Comparison of ENCODE assay signal across 19 cellular contexts in the genomic region with DNA sequence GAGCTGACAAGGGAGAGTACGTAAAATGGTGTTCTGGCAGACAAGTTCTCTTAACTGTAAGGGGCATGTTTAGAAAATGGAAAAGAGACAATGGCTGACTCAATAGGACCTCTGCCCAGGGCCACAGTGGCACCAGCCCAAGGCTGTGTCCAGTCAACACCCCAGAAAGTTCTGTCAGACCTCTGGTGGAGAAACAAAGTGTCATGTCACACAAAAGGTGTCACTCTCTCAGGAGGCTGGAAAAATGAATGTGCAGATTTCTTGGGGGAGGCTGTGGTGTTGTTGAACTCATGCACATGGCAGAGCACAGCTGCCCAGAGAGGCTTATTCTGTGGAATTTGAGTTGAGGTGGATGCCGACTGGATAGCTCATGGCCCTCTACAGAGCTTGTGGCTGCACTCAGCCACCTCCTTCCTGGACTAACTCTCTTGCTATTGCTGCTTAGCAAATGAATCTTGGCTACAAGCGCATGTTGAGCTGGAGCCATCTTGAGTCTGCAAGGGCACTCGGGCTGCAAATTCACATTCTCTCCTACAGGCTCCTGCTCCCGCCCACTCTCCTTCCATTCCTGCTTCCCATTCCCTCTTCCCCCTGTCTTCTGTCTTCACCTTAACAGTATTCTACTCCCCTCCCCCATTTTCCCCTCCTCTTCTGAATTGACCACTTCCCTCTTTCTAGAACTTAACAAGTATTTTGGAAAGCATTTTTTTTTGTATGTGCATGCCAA. TPM values are rescaled to one million over a fixed set of nuclear protein-coding genes. Genes with fewer than 3 reads are reported as not detected.
DNase-seq lines count a peak whose midpoint lies in the region; ATAC-seq and TF ChIP-seq lines count a peak whose summit lies in the region.
"Had no signal": no experiment of that assay in that cellular context is flagged by ENCODE, and none has a peak within 500 bp of the region (broad histone marks: within the 10 kb centered on the region; RNA-seq: fewer than 3 reads in every experiment).

No MANE protein-coding gene starts in this region.

- H2BK12ac ChIP-seq in mesenchymal stem cell (ENCODE audit: low read length in 2 of 2) = peak overlapping the region in 1 of 2 experiments; percentile 42

- ATAC-seq in HG03565 (IDR thresholded peaks at IDR 0.05; ENCODE audit: unreplicated experiment) (no peak), GM19351 (IDR thresholded peaks at IDR 0.05; ENCODE audit: unreplicated experiment) (no peak), foreskin keratinocyte (no peak), GM18868 (IDR thresholded peaks at IDR 0.05; ENCODE audit: unreplicated experiment) (no peak)

- H3K4me1 ChIP-seq in mesenchymal stem cell (ENCODE audit: control insufficient read depth, insufficient read depth, low read depth, low read length) (no peaks in the 10 kb centered on the region), foreskin keratinocyte (no peaks in the 10 kb centered on the region)
- H3K4me1 ChIP-seq: tibial nerve had no signal

- no peak overlapping the region for H3K14ac ChIP-seq in mesenchymal stem cell (ENCODE audit: low read length in 2 of 2)

- no peaks in the 10 kb centered on the region for H3K79me1 ChIP-seq in mesenchymal stem cell (replicated peaks; ENCODE audit: low read length, poor library complexity, severe bottlenecking)

- CTCF ChIA-PET in AG04450 (lab: Charles Lee) = no interaction called here

- H3K4me1 Mint-ChIP-seq in HFFc6 (ENCODE audit: low read depth) = peaks cover 7% of the 10 kb centered on the region; the same call in 1 of the 2 replicates
- H3K4me1 Mint-ChIP-seq: CD4-positive, alpha-beta memory T cell had no signal

- H3K18ac ChIP-seq in mesenchymal stem cell (ENCODE audit: low read depth in 1 of 2, low read length in 2 of 2) = peak overlapping the region; percentile 31 to 67

- no peak overlapping the region for H3K27ac Mint-ChIP-seq in HFFc6
- H3K27ac Mint-ChIP-seq: CD4-positive, alpha-beta memory T cell had no signal

- WGBS in mesenchymal stem cell = 97% methylated on average over 5 of the region's 5 CpGs

- H2AK5ac ChIP-seq in mesenchymal stem cell (ENCODE audit: low read length, severe bottlenecking) = no peak overlapping the region

- POLR2A ChIA-PET in AG04450 (lab: Yijun Ruan, JAX) = interaction anchor here (0.7 to 2.3 kb wide), 2 partner anchors 8 to 19 kb away, joined by 3 to 8 read pairs; no protein-coding TSS in a partner anchor

- no peak overlapping the region for H3K4me3 Mint-ChIP-seq in HFFc6
- H3K4me3 Mint-ChIP-seq: CD4-positive, alpha-beta memory T cell had no signal

- no peaks in the 10 kb centered on the region for H3K27me3 ChIP-seq in AG04450 (ENCODE audit: control insufficient read depth, insufficient read depth, low read length)
- no peaks in the 10 kb centered on the region for H3K27me3 ChIP-seq in mesenchymal stem cell (ENCODE audit: control insufficient read depth in 1 of 2, insufficient read depth in 1 of 2, low read length in 2 of 2)
- no peaks in the 10 kb centered on the region for H3K27me3 ChIP-seq in foreskin keratinocyte
- H3K27me3 ChIP-seq: tibial nerve had no signal

- peaks cover 6% of the 10 kb centered on the region for H3K27me3 Mint-ChIP-seq in HFFc6 (ENCODE audit: insufficient read depth)
- H3K27me3 Mint-ChIP-seq: CD4-positive, alpha-beta memory T cell had no signal

- peak overlapping the region; percentile 27 for H2BK120ac ChIP-seq in mesenchymal stem cell (ENCODE audit: low read depth, low read length)

- H3K4me3 ChIP-seq in AG04450 (ENCODE audit: low read depth, low read length) (no peak overlapping the region), mesenchymal stem cell (ENCODE audit: insufficient read depth in 1 of 2, low read depth in 1 of 2, low read length in 2 of 2) (no peak overlapping the region)
- H3K4me3 ChIP-seq: tibial nerve had no signal

- no peak overlapping the region for H3K4me2 ChIP-seq in mesenchymal stem cell (ENCODE audit: low read length, poor library complexity, severe bottlenecking)

- H3K23ac ChIP-seq in mesenchymal stem cell (ENCODE audit: low read length in 2 of 2) = no peak overlapping the region

- H2BK5ac ChIP-seq in mesenchymal stem cell (ENCODE audit: low read depth, low read length, poor library complexity, severe bottlenecking) = no peak overlapping the region

- H3K9ac ChIP-seq in mesenchymal stem cell (ENCODE audit: low read length) = no peak overlapping the region

- no peaks in the 10 kb centered on the region for H3K36me3 ChIP-seq in mesenchymal stem cell (ENCODE audit: control insufficient read depth in 1 of 2, insufficient read depth in 2 of 2, low read depth in 1 of 2, low read length in 2 of 2)
- H3K36me3 ChIP-seq: tibial nerve had no signal

- H4K91ac ChIP-seq in mesenchymal stem cell (ENCODE audit: low read length) = peak overlapping the region; percentile 76

- H3K4ac ChIP-seq in mesenchymal stem cell (ENCODE audit: low read depth in 1 of 2, low read length in 2 of 2) = peak overlapping the region; percentile 14 to 28

- H3K27ac ChIP-seq in AG04450 (ENCODE audit: low read depth, low read length) (peak overlapping the region; percentile 65), mesenchymal stem cell (ENCODE audit: low read length, poor library complexity, severe bottlenecking) (no peak overlapping the region), foreskin keratinocyte (no peak overlapping the region)
- H3K27ac ChIP-seq: tibial nerve had no signal

- H2AFZ ChIP-seq in mesenchymal stem cell (ENCODE audit: low read depth, low read length) = no peak overlapping the region

- no peak for DNase-seq in AG04450 (ENCODE audit: low read depth, low spot score)
- DNase-seq in HFFc6 = peak; percentile 4
- peak; percentile 20 for DNase-seq in astrocyte of the hippocampus (ENCODE audit: low read depth, low spot score)
- peak; percentile 16 for DNase-seq in mesenchymal stem cell
- no peak for DNase-seq in foreskin keratinocyte
- DNase-seq: activated CD4-positive, alpha-beta T cell treated with anti-CD3 and anti-CD28 coated beads, Interleukin-2, amount 50 U/mL, for 1 hour; activated gamma-delta T cell; CD4-positive, alpha-beta memory T cell; DMS79; HCEC 1CT; NCI-H187; NCI-H226; NK-92 treated with Interleukin-12 subunit alpha and Interleukin-12 subunit beta, amount 100 ng/mL, for 24 hours; stimulated activated CD4-positive, alpha-beta T cell treated with anti-CD3 and anti-CD28 coated beads, Interleukin-12 subunit alpha, Interleukin-12 subunit beta, amount 100 ng/mL, for 4 hours had no signal

- peaks cover 4% of the 10 kb centered on the region; the same call in 1 of the 2 replicates for H3K9me3 ChIP-seq in AG04450 (ENCODE audit: control insufficient read depth, insufficient read depth, low read length)
- H3K9me3 ChIP-seq in mesenchymal stem cell (ENCODE audit: control insufficient read depth, low read length) = no peaks in the 10 kb centered on the region

- TF ChIP-seq CTCF in AG04450 (IDR thresholded peaks at IDR 0.05; ENCODE audit: low read depth, low read length) = no peak
- no peak for TF ChIP-seq CTCF in HFFc6 (IDR thresholded peaks at IDR 0.05)
- no peak for TF ChIP-seq CTCF in foreskin keratinocyte (conservative IDR thresholded peaks at IDR 0.05)

- H3K9me3 Mint-ChIP-seq in HFFc6 = peaks cover 4% of the 10 kb centered on the region; the same call in 1 of the 2 replicates

- peak overlapping the region; percentile 13 for H2BK15ac ChIP-seq in mesenchymal stem cell (ENCODE audit: low read depth, poor library complexity, severe bottlenecking)

- H4K8ac ChIP-seq in mesenchymal stem cell (ENCODE audit: low read length) = peak overlapping the region; percentile 31

- H3K36me3 Mint-ChIP-seq in HFFc6 (ENCODE audit: low read depth) = no peaks in the 10 kb centered on the region; the same call in 1 of the 2 replicates
- H3K36me3 Mint-ChIP-seq: CD4-positive, alpha-beta memory T cell had no signal

RNA-seq across cellular contexts. Expression of a gene that starts 55.8 kb away (rescaled TPM):
- 2.3 TPM in 2 replicates for polyA plus RNA-seq in AG04450 (2011; rRNA removed)
- polyA minus RNA-seq in AG04450 (2011; rRNA and poly(A)+ RNA removed) = 3.3 and 5.0 TPM in 2 replicates
- total RNA-seq in HFFc6 (2021; fragmentation: NEBNext Ultra II Directional; extraction: Animal tissue kit (Norgen Biotek cat#: 25700)) = under 1 TPM; 0.14 to 0.53 (median 0.39) TPM
- polyA plus RNA-seq in mesenchymal stem cell (2013, experiment 1 of 2) = 0.94 TPM
- polyA plus RNA-seq in mesenchymal stem cell (2013, experiment 2 of 2) = 0.99 TPM
- 0.04 TPM in 1 of 2 replicates, not detected in the other for total RNA-seq in foreskin keratinocyte
- not detected in 2 replicates for polyA plus RNA-seq in foreskin keratinocyte
- total RNA-seq: CD4-positive, alpha-beta memory T cell; HT-29 had no signal
- polyA plus RNA-seq: CD4-positive, alpha-beta memory T cell had no signal

Comparison
In these comparisons a context has a peak if more than half of its experiments do, and no peak if none do; other contexts are left out.
1. DNase-seq: peak in HFFc6 (single experiment), astrocyte of the hippocampus (single experiment) and mesenchymal stem cell (single experiment); none in AG04450 (single experiment) and foreskin keratinocyte (0 of 2).